ENCODE assay signal across 8 cellular contexts in genomic region chr16:66954097-66954659, GRCh38. TPM values are rescaled to one million over a fixed set of nuclear protein-coding genes. Genes with fewer than 3 reads are reported as not detected.
DNase-seq lines count a peak whose midpoint lies in the region; ATAC-seq and TF ChIP-seq lines count a peak whose summit lies in the region.

No MANE protein-coding gene starts in this region.

- H3K9me3 ChIP-seq in adrenal gland (replicated peaks in 1 of 3), result no peaks in the 10 kb centered on the region
- peaks cover 7% of the 10 kb centered on the region for H3K9me3 ChIP-seq in left ventricle myocardium inferior (replicated peaks)

- DNase-seq in Right ventricle myocardium inferior (ENCODE audit: missing footprints) (peak; percentile 78), cardiac septum (ENCODE audit: low spot score) (no peak), NCI-H1436 (lab: John Stamatoyannopoulos, UW) (peak; percentile 42), T-helper 1 cell (peak; percentile 28 to 77 (median 54)), adrenal gland (peak; percentile 70 to 91 (median 80)), left ventricle myocardium inferior (peak; percentile 68), retina (peak; percentile 76)

- intact Hi-C loops in Right ventricle myocardium inferior (cut with DNase I), result no loop called here
- intact Hi-C loops in cardiac septum (cut with DNase I), result no loop called here
- intact Hi-C loops in adrenal gland (cut with DNase I), result no loop called here
- intact Hi-C loops in left ventricle myocardium inferior (cut with micrococcal nuclease), result no loop called here

- H3K36me3 ChIP-seq in adrenal gland (replicated peaks in 1 of 2), result no peaks in the 10 kb centered on the region
- no peaks in the 10 kb centered on the region for H3K36me3 ChIP-seq in left ventricle myocardium inferior

- no peak overlapping the region for H3K27ac ChIP-seq in adrenal gland
- H3K27ac ChIP-seq in left ventricle myocardium inferior (replicated peaks), result no peak overlapping the region

- TF ChIP-seq CTCF in adrenal gland (IDR thresholded peaks at IDR 0.05) (peak; percentile 58 to 85 (median 83)), left ventricle myocardium inferior (IDR thresholded peaks at IDR 0.05; ENCODE audit: borderline replicate concordance) (peak; percentile 84)

- no peak for TF ChIP-seq POLR2A in adrenal gland (IDR thresholded peaks at IDR 0.05)

- peak; percentile 76 for ATAC-seq in Right ventricle myocardium inferior
- ATAC-seq in GM18867 (IDR thresholded peaks at IDR 0.05; ENCODE audit: unreplicated experiment), result no peak

- H3K4me3 ChIP-seq in adrenal gland, result no peak overlapping the region
- no peak overlapping the region for H3K4me3 ChIP-seq in left ventricle myocardium inferior

- H3K4me1 ChIP-seq in adrenal gland (replicated peaks in 1 of 2) (no peaks in the 10 kb centered on the region), left ventricle myocardium inferior (peaks cover 5% of the 10 kb centered on the region)

- H3K27me3 ChIP-seq in adrenal gland, result no peaks in the 10 kb centered on the region
- peaks cover 34% of the 10 kb centered on the region for H3K27me3 ChIP-seq in left ventricle myocardium inferior (ENCODE audit: low read depth)

- WGBS in adrenal gland, 4 donors, result 10 to 14% (median 12%) methylated on average over 8 of the region's 8 CpGs

RNA-seq across cellular contexts. Expression of gene CES3, which starts 6.9 kb away (rescaled TPM):
- total RNA-seq in Right ventricle myocardium inferior (0.78 TPM), cardiac septum (0.62 TPM), adrenal gland (1 to 10 TPM in 4 of 8 donors, under 1 TPM in 3, not detected in 1; 0.23 to 1.7 (median 1.3) TPM), left ventricle myocardium inferior (1.0 TPM)
- polyA plus RNA-seq in adrenal gland, result under 1 TPM; 0.22 to 0.67 (median 0.48) TPM

RNA-seq across cellular contexts. Expression of gene CES2, which starts 18.9 kb away (rescaled TPM):
- total RNA-seq in Right ventricle myocardium inferior (126 TPM), cardiac septum (64.0 TPM), adrenal gland (100 to 1,000 TPM in 1 of 8 donors, 10 to 100 TPM in 7; 79.6 to 133 (median 90.5) TPM), left ventricle myocardium inferior (88.5 TPM)
- polyA plus RNA-seq in adrenal gland, result 100 to 1,000 TPM in 1 of 3 donors, 10 to 100 TPM in 2; 28.8 to 119 (median 57.8) TPM

RNA-seq across cellular contexts. Expression of gene CIAO2B, which starts 20.0 kb away (rescaled TPM):
- total RNA-seq in Right ventricle myocardium inferior (127 TPM), cardiac septum (118 TPM), adrenal gland (100 to 1,000 TPM in 2 of 8 donors, 10 to 100 TPM in 6; 80.7 to 177 (median 92.2) TPM), left ventricle myocardium inferior (127 TPM)
- polyA plus RNA-seq in adrenal gland, result 100 to 1,000 TPM; 137 to 258 (median 141) TPM

RNA-seq across cellular contexts. Expression of gene RRAD, which starts 28.8 kb away (rescaled TPM):
- total RNA-seq in Right ventricle myocardium inferior (84.3 TPM), cardiac septum (245 TPM), adrenal gland (10 to 100 TPM in 5 of 8 donors, 1 to 10 TPM in 3; 6.3 to 46.1 (median 18.0) TPM), left ventricle myocardium inferior (135 TPM)
- polyA plus RNA-seq in adrenal gland, result 10 to 100 TPM in 2 of 3 donors, under 1 TPM in 1; 0.66 to 52.5 (median 15.6) TPM

RNA-seq across cellular contexts. Expression of gene CES4A, which starts 34.2 kb away (rescaled TPM):
- total RNA-seq in Right ventricle myocardium inferior (4.6 TPM), cardiac septum (11.9 TPM), adrenal gland (10 to 100 TPM in 6 of 8 donors, 1 to 10 TPM in 2; 4.4 to 31.0 (median 13.9) TPM), left ventricle myocardium inferior (11.0 TPM)
- polyA plus RNA-seq in adrenal gland, result 100 to 1,000 TPM in 1 of 3 donors, 10 to 100 TPM in 1, 1 to 10 TPM in 1; 7.0 to 127 (median 80.3) TPM
